8 cellular contexts compared by ENCODE assay signal in the genomic region with DNA sequence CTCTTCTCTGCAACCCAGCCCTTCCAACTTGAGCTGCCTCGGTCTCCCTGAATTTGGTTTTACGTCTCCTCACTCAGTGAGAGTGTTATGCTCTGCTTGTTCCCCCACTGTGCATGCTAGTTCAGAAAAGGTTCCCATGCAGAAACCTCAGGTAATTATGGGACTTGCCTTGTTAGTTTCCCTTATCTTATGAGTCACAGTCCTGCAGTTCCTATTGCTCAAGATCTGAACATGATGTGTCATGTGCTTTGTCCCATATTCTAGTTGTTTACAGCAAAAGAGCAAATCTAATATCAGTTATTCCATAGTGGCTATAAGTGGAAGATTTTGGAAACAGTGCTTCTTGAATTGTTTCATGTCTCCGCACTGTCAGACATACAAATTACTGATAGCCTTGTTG.
A peak's percentile ranks its signal among the peaks of the same experiment; 100 is the strongest.
DNase-seq lines count a peak whose midpoint lies in the region; ATAC-seq and TF ChIP-seq lines count a peak whose summit lies in the region.

No MANE protein-coding gene starts in this region.

- no peaks in the 10 kb centered on the region for H3K9me3 ChIP-seq in thyroid gland

- H3K27ac ChIP-seq in thyroid gland = no peak overlapping the region

- no peaks in the 10 kb centered on the region for H3K27me3 ChIP-seq in thyroid gland

- no peaks in the 10 kb centered on the region for H3K36me3 ChIP-seq in thyroid gland

- H3K4me1 ChIP-seq in thyroid gland = no peaks in the 10 kb centered on the region

- no peak overlapping the region for H3K4me3 ChIP-seq in epithelial cell of proximal tubule (ENCODE audit: low read depth, low read length)
- H3K4me3 ChIP-seq in thyroid gland (replicated peaks in 1 of 3) = no peak overlapping the region

- intact Hi-C loops in thyroid gland (cut with DNase I) (no loop called here), sciatic nerve (cut with DNase I) (no loop called here)

- TF ChIP-seq CTCF in epithelial cell of proximal tubule (conservative IDR thresholded peaks at IDR 0.05; ENCODE audit: low read depth, low read length) (no peak), thyroid gland (IDR thresholded peaks at IDR 0.05) (no peak)

- DNase-seq in COLO829 (ENCODE audit: low spot score) (peak; percentile 40), epithelial cell of proximal tubule (ENCODE audit: low read depth) (peak; percentile 90), GF-D8 (lab: John Stamatoyannopoulos, UW) (no peak), C1 segment of cervical spinal cord (lab: John Stamatoyannopoulos, UW) (no peak), thyroid gland (no peak), sciatic nerve (ENCODE audit: low spot score) (no peak)

- WGBS in thyroid gland, 2 donors = 93 to 99% methylated on average over 3 of the region's 3 CpGs

- ATAC-seq in GM21526 (IDR thresholded peaks at IDR 0.05; ENCODE audit: low FRiP score, unreplicated experiment) (peak; percentile 91), HG03571 (IDR thresholded peaks at IDR 0.05; ENCODE audit: unreplicated experiment) (peak; percentile 94), sciatic nerve (no peak)

- no peak for TF ChIP-seq POLR2A in thyroid gland (IDR thresholded peaks at IDR 0.05)

Comparison
In these comparisons a context has a peak if more than half of its experiments do, and no peak if none do; other contexts are left out.
1. DNase-seq: peak in COLO829 (single experiment) and epithelial cell of proximal tubule (single experiment); none in GF-D8 (single experiment), C1 segment of cervical spinal cord (0 of 14), thyroid gland (0 of 2) and sciatic nerve (single experiment).